ENCODE assay signal across 15 cellular contexts in the genomic region with DNA sequence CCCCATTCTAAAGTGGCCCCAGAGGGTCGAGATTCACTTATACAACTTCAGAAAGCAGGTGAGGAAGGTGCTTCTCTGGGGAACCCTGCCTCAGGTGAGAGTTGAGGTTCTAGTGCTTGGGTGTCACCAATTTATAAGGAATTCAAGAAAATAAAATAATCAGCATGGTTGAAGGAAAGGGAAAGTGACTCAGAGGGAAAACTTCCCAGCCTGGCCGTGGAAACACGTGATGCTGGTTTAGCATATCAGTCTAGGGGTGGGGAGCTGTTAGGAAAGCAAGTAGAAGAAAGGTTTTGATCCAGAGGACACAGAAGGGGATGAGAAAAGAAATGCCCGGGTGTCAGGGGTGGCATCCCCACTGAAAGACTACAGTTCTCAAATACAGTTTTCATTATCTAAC. TPM values are rescaled to one million over a fixed set of nuclear protein-coding genes. Genes with fewer than 3 reads are reported as not detected.
DNase-seq lines count a peak whose midpoint lies in the region; ATAC-seq, FAIRE-seq and TF ChIP-seq lines count a peak whose summit lies in the region.
"Had no signal": no experiment of that assay in that cellular context is flagged by ENCODE, and none has a peak within 500 bp of the region (broad histone marks: within the 10 kb centered on the region; RNA-seq: fewer than 3 reads in every experiment).

No MANE protein-coding gene starts in this region.

- peak; percentile 77 for DNase-seq in Daoy (ENCODE audit: low read depth)
- DNase-seq in RCC 7860 (ENCODE audit: low spot score) = peak; percentile 26
- peak; percentile 62 for DNase-seq in esophagus muscularis mucosa (ENCODE audit: extremely low spot score)
- no peak for DNase-seq in osteocyte (ENCODE audit: extremely low spot score, unreplicated experiment)
- no peak for DNase-seq in stimulated activated naive CD4-positive, alpha-beta T cell treated with Interleukin-2 at 50 U/mL for 16 hours (lab: John Stamatoyannopoulos, UW)
- no peak for DNase-seq in activated naive CD4-positive, alpha-beta T cell treated with anti-CD3 and anti-CD28 coated beads, Interleukin-2, amount 50 U/mL, for 16 hours
- no peak for DNase-seq in stimulated activated naive CD8-positive, alpha-beta T cell treated with anti-CD3 and anti-CD28 coated beads, Interleukin-15, amount 100 ng/mL, for 72 hours
- DNase-seq: activated T-cell treated with anti-CD3 and anti-CD28 coated beads, Interleukin-2, amount 50 U/mL, for 1 hour; CD8-positive, alpha-beta memory T cell; glutamatergic neuron; NCI-H2107 had no signal

- no peaks in the 10 kb centered on the region for H3K27me3 Mint-ChIP-seq in osteocyte (ENCODE audit: unreplicated experiment)
- H3K27me3 Mint-ChIP-seq in stimulated activated naive CD8-positive, alpha-beta T cell treated with anti-CD3 and anti-CD28 coated beads, Interleukin-15, amount 100 ng/mL, for 72 hours = no peaks in the 10 kb centered on the region

- no peak overlapping the region for H3K4me3 ChIP-seq in esophagus muscularis mucosa
- H3K4me3 ChIP-seq: skin epidermis had no signal

- peak overlapping the region; percentile 82 for H3K27ac Mint-ChIP-seq in osteocyte (ENCODE audit: unreplicated experiment)
- no peak overlapping the region for H3K27ac Mint-ChIP-seq in stimulated activated naive CD8-positive, alpha-beta T cell treated with anti-CD3 and anti-CD28 coated beads, Interleukin-15, amount 100 ng/mL, for 72 hours
- H3K27ac Mint-ChIP-seq: CD8-positive, alpha-beta memory T cell had no signal

- ATAC-seq in stimulated activated naive CD8-positive, alpha-beta T cell treated with anti-CD3 and anti-CD28 coated beads, Interleukin-15, amount 100 ng/mL, for 72 hours = no peak
- no peak for ATAC-seq in GM19467 (IDR thresholded peaks at IDR 0.05; ENCODE audit: unreplicated experiment)
- ATAC-seq: Panc1 had no signal

- peaks cover 6 to 22% (median 12%) of the 10 kb centered on the region in 4 donors for H3K4me1 ChIP-seq in esophagus muscularis mucosa

- TF ChIP-seq CTCF in esophagus muscularis mucosa (IDR thresholded peaks at IDR 0.05) (no peak), osteocyte (IDR thresholded peaks at IDR 0.05) (no peak)

- no peaks in the 10 kb centered on the region for H3K9me3 ChIP-seq in esophagus muscularis mucosa

- no peak for FAIRE-seq in RCC 7860 (lab: Jason Lieb, UNC)

- H3K27ac ChIP-seq in esophagus muscularis mucosa (replicated peaks in 1 of 4) = no peak overlapping the region

- WGBS in esophagus muscularis mucosa = 52% methylated on average over 4 of the region's 4 CpGs

- H3K36me3 Mint-ChIP-seq in osteocyte (ENCODE audit: unreplicated experiment) = no peaks in the 10 kb centered on the region
- H3K36me3 Mint-ChIP-seq: CD8-positive, alpha-beta memory T cell had no signal

- H3K4me3 Mint-ChIP-seq in osteocyte (ENCODE audit: unreplicated experiment) = peak overlapping the region; percentile 5
- H3K4me3 Mint-ChIP-seq in stimulated activated naive CD8-positive, alpha-beta T cell treated with anti-CD3 and anti-CD28 coated beads, Interleukin-15, amount 100 ng/mL, for 72 hours = no peak overlapping the region
- H3K4me3 Mint-ChIP-seq: CD8-positive, alpha-beta memory T cell; central memory CD8-positive, alpha-beta T cell had no signal

- no peak for TF ChIP-seq EP300 in esophagus muscularis mucosa (IDR thresholded peaks at IDR 0.05)

- peaks cover 25% of the 10 kb centered on the region for H3K4me1 Mint-ChIP-seq in osteocyte (ENCODE audit: unreplicated experiment)
- no peaks in the 10 kb centered on the region for H3K4me1 Mint-ChIP-seq in stimulated activated naive CD8-positive, alpha-beta T cell treated with anti-CD3 and anti-CD28 coated beads, Interleukin-15, amount 100 ng/mL, for 72 hours

- TF ChIP-seq POLR2A in esophagus muscularis mucosa (IDR thresholded peaks at IDR 0.05; ENCODE audit: low read depth) = no peak

- H3K9me3 Mint-ChIP-seq in osteocyte (ENCODE audit: unreplicated experiment) = no peaks in the 10 kb centered on the region
- H3K9me3 Mint-ChIP-seq in stimulated activated naive CD8-positive, alpha-beta T cell treated with anti-CD3 and anti-CD28 coated beads, Interleukin-15, amount 100 ng/mL, for 72 hours = no peaks in the 10 kb centered on the region
- H3K9me3 Mint-ChIP-seq: CD8-positive, alpha-beta memory T cell; central memory CD8-positive, alpha-beta T cell had no signal

- intact Hi-C loops in esophagus muscularis mucosa (cut with DNase I) = loop anchor here (10.0 kb wide), 1 partner anchor 113 kb away; no protein-coding TSS in a partner anchor

- H3K36me3 ChIP-seq in esophagus muscularis mucosa = no peaks in the 10 kb centered on the region

- H3K27me3 ChIP-seq in esophagus muscularis mucosa = no peaks in the 10 kb centered on the region

RNA-seq across cellular contexts. Expression of a gene that starts 37.7 kb away (rescaled TPM):
- not detected in 2 replicates for total RNA-seq in Daoy (2014; rRNA removed; shearing (Covaris generic))
- under 1 TPM in 2 of 4 donors, not detected in 2; 0.26 to 0.40 TPM for total RNA-seq in esophagus muscularis mucosa
- total RNA-seq in osteocyte = not detected in 2 replicates
- total RNA-seq: CD8-positive, alpha-beta memory T cell had no signal

RNA-seq across cellular contexts. Expression of a gene that starts 53.3 kb away (rescaled TPM):
- total RNA-seq in Daoy (2014; rRNA removed; shearing (Covaris generic)) = not detected in 2 replicates
- total RNA-seq in esophagus muscularis mucosa = not detected
- total RNA-seq in osteocyte = not detected in 2 replicates
- total RNA-seq: CD8-positive, alpha-beta memory T cell had no signal

RNA-seq across cellular contexts. Expression of a gene that starts 59.9 kb away (rescaled TPM):
- 0.51 TPM in 1 of 2 replicates, not detected in the other for total RNA-seq in Daoy (2014; rRNA removed; shearing (Covaris generic))
- total RNA-seq in esophagus muscularis mucosa (not detected), osteocyte (0.24 TPM in 1 of 2 replicates, not detected in the other)

RNA-seq across cellular contexts. Expression of a gene that starts 60.0 kb away (rescaled TPM):
- 464 and 610 TPM in 2 replicates for total RNA-seq in Daoy (2014; rRNA removed; shearing (Covaris generic))
- total RNA-seq in esophagus muscularis mucosa = 10 to 100 TPM; 49.8 to 71.7 (median 58.4) TPM
- total RNA-seq in osteocyte = 38.3 and 42.8 TPM in 2 replicates

Comparison
In these comparisons a context has a peak if more than half of its experiments do, and no peak if none do; other contexts are left out.
1. DNase-seq: peak in Daoy (single experiment), RCC 7860 (single experiment) and esophagus muscularis mucosa (single experiment); none in osteocyte (single experiment), stimulated activated naive CD4-positive, alpha-beta T cell treated with Interleukin-2 at 50 U/mL for 16 hours (single experiment), activated naive CD4-positive, alpha-beta T cell treated with anti-CD3 and anti-CD28 coated beads, Interleukin-2, amount 50 U/mL, for 16 hours (single experiment) and stimulated activated naive CD8-positive, alpha-beta T cell treated with anti-CD3 and anti-CD28 coated beads, Interleukin-15, amount 100 ng/mL, for 72 hours (0 of 2).